In genomic region chrX:57241967-57242366, GRCh38 we compare ENCODE assay signal across 23 cellular contexts. TPM values are rescaled to one million over a fixed set of nuclear protein-coding genes. Genes with fewer than 3 reads are reported as not detected.
"Had no signal": no experiment of that assay in that cellular context is flagged by ENCODE, and none has a peak within 500 bp of the region (broad histone marks: within the 10 kb centered on the region; RNA-seq: fewer than 3 reads in every experiment).

No MANE protein-coding gene starts in this region.

- ATAC-seq: effector memory CD8-positive, alpha-beta T cell; left ventricle myocardium superior; lower lobe of right lung; naive thymus-derived CD8-positive, alpha-beta T cell; sciatic nerve; stimulated activated effector memory CD8-positive, alpha-beta T cell treated with anti-CD3 and anti-CD28 coated beads, Interleukin-12 subunit alpha, Interleukin-12 subunit beta, amount 100 ng/mL, for 72 hours had no signal

- H3K27me3 ChIP-seq: esophagus squamous epithelium, testis, tibial artery had no signal

- H3K4me1 ChIP-seq: esophagus squamous epithelium, lower lobe of right lung, testis, tibial artery had no signal

- H3K36me3 ChIP-seq: esophagus squamous epithelium, lower lobe of right lung had no signal

- H3K9me3 ChIP-seq: lower lobe of right lung, testis had no signal

- DNase-seq: cortex of kidney; effector memory CD8-positive, alpha-beta T cell; erythroblast; esophagus squamous epithelium; foreskin melanocyte; hypothalamus; immature natural killer cell; islet precursor cell; left ventricle myocardium superior; lower lobe of right lung; naive thymus-derived CD8-positive, alpha-beta T cell; nephron progenitor cell; nucleus accumbens; stimulated activated CD4-positive, alpha-beta T cell treated with anti-CD3 and anti-CD28 coated beads, Interleukin-2, amount 100 ng/mL, for 24 hours; stimulated activated CD4-positive, alpha-beta T cell treated with anti-CD3 and anti-CD28 coated beads, Interleukin-4, amount 100 ng/mL, for 24 hours; stimulated activated naive CD4-positive, alpha-beta T cell treated with Interleukin-2 at 50 U/mL for 16 hours; substantia nigra; testis; tibial artery had no signal

- H3K27ac ChIP-seq: esophagus squamous epithelium, lower lobe of right lung, testis, tibial artery had no signal

- H3K4me2 ChIP-seq: smooth muscle cell had no signal

- H3K4me3 ChIP-seq: esophagus squamous epithelium, lower lobe of right lung, smooth muscle cell, testis, tibial artery had no signal

RNA-seq across cellular contexts. Expression of gene FAAH2, which starts 44.5 kb away (rescaled TPM):
- total RNA-seq: myocyte had no signal
